ENCODE assay signal across 22 cellular contexts in genomic region chr5:139156814-139157213, GRCh38.
"Had no signal": no experiment of that assay in that cellular context is flagged by ENCODE, and none has a peak within 500 bp of the region (broad histone marks: within the 10 kb centered on the region; RNA-seq: fewer than 3 reads in every experiment).

No MANE protein-coding gene starts in this region.

- H3K36me3 Mint-ChIP-seq: IgD-negative memory B cell had no signal

- H3K4me1 ChIP-seq: Peyer's patch, SJSA1 had no signal

- H3K27ac ChIP-seq: HL-60, Peyer's patch, SJSA1, SK-N-MC had no signal

- H3K27me3 Mint-ChIP-seq: IgD-negative memory B cell had no signal

- ATAC-seq: PC-3 had no signal

- H3K4me3 Mint-ChIP-seq: IgD-negative memory B cell had no signal

- H3K36me3 ChIP-seq: Peyer's patch, SJSA1 had no signal

- H3K27ac Mint-ChIP-seq: IgD-negative memory B cell had no signal

- H3K27me3 ChIP-seq: MG63, Peyer's patch, SJSA1 had no signal

- H3K9me3 ChIP-seq: MG63, Peyer's patch, SJSA1 had no signal

- H3K4me3 ChIP-seq: MG63, Peyer's patch, SJSA1, SK-N-MC had no signal

- DNase-seq: KBM-7, MG63, NCI-H1092, NCI-H1105 treated with DMSO at 0.1 percent for 48 hours, NCI-H1417 treated with DMSO at 0.1 percent for 48 hours, NCI-H146, NCI-H1694 treated with DMSO at 0.1 percent for 48 hours, NCI-H1930, NCI-H2081, NCI-H2107, NCI-H2227 treated with DMSO at 0.1 percent for 48 hours, NCI-H524, NCI-H526 treated with DMSO at 0.1 percent for 48 hours, NCI-H774, Peyer's patch, Right ventricle myocardium superior, SIG-M5 had no signal
